ENCODE assay signal across 18 cellular contexts in the genomic region with DNA sequence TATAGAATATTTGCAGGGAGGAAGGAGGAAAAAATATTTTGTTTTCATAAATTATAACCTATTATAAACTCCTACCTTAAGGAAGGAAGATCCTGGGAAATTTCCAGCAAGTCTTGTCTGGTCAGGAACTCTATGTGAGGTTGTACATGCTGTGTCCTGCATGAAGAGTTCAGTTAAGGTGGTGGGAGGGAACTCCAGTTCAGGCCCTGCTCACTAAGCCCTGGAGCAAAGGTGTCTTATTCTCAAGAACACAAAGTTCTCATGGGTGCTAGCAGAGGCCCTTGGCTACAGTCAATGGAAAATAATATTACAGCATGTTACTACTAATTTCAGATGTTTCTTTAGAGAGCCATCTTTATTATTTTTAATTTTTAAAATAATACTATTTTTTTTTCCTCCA.
"Had no signal": no experiment of that assay in that cellular context is flagged by ENCODE, and none has a peak within 500 bp of the region (broad histone marks: within the 10 kb centered on the region; RNA-seq: fewer than 3 reads in every experiment).

No MANE protein-coding gene starts in this region.

- DNase-seq: activated B cell treated with CpG ODN at 0.5 μM for 24 hours; activated CD8-positive, alpha-beta memory T cell treated with anti-CD3 and anti-CD28 coated beads, Interleukin-2, amount 10 ng/mL, durations not matched to agents 7 days and 5 days; activated CD8-positive, alpha-beta T cell treated with anti-CD3 and anti-CD28 coated beads, Interleukin-2, amount 10 ng/mL, durations not matched to agents 7 days and 5 days; activated naive CD8-positive, alpha-beta T cell treated with anti-CD3 and anti-CD28 coated beads, Interleukin-2, amount 50 U/mL, for 24 hours; activated T-cell treated with anti-CD3 and anti-CD28 coated beads, Interleukin-2, amount 50 U/mL, for 48 hours; dermis blood vessel endothelial cell; effector CD4-positive, alpha-beta T cell; foreskin melanocyte; left ventricle myocardium inferior; right lobe of liver; stimulated activated CD4-positive, alpha-beta T cell treated with anti-CD3 and anti-CD28 coated beads, Interleukin-2, amount 100 ng/mL, for 48 hours; stomach; T-helper 1 cell; transverse colon had no signal

- H3K27me3 ChIP-seq: breast epithelium, right lobe of liver, stomach, transverse colon had no signal

- H3K4me3 ChIP-seq: breast epithelium, left ventricle myocardium inferior, lung, right lobe of liver, stomach, transverse colon had no signal

- FAIRE-seq: islet of Langerhans had no signal

- H3K36me3 ChIP-seq: breast epithelium, left ventricle myocardium inferior, right lobe of liver, stomach, transverse colon had no signal

- H3K27ac ChIP-seq: left ventricle myocardium inferior, right lobe of liver, stomach, transverse colon had no signal

- ATAC-seq: activated CD8-positive, alpha-beta memory T cell treated with anti-CD3 and anti-CD28 coated beads, Interleukin-2, amount 10 ng/mL, durations not matched to agents 7 days and 5 days; activated CD8-positive, alpha-beta T cell treated with anti-CD3 and anti-CD28 coated beads, Interleukin-2, amount 10 ng/mL, durations not matched to agents 7 days and 5 days; activated naive CD8-positive, alpha-beta T cell treated with anti-CD3 and anti-CD28 coated beads, Interleukin-2, amount 50 U/mL, for 24 hours; right lobe of liver; stimulated activated effector memory CD8-positive, alpha-beta T cell treated with anti-CD3 and anti-CD28 coated beads, Interleukin-12 subunit alpha, Interleukin-12 subunit beta, amount 100 ng/mL, for 72 hours had no signal

- H3K9me3 ChIP-seq: breast epithelium, left ventricle myocardium inferior, right lobe of liver, stomach, transverse colon had no signal
